ENCODE assay signal across 9 cellular contexts in the genomic region with DNA sequence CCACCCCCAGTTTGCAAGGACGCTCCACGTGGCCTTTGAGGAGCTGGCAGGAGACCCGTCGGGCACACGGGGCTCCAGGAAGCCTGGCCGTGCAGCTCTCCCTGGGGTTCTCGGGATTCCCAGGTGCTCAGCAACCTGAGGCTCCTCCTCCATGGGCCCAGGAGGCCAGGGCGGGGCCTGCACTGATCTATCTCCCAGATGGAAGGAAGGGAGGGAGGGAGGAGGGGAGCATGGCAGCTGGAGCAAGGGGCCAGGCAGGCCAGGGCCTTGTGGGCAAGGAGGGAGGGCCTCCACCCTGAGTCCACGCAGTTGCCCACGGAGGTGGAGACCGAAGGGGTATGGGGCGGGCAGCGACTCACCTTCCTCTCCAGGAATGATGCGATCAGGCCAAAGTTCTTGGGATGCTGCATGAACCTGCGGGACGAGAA.
DNase-seq lines count a peak whose midpoint lies in the region; TF ChIP-seq lines count a peak whose summit lies in the region.
"Had no signal": no experiment of that assay in that cellular context is flagged by ENCODE, and none has a peak within 500 bp of the region (broad histone marks: within the 10 kb centered on the region; RNA-seq: fewer than 3 reads in every experiment).

No MANE protein-coding gene starts in this region.

- no peaks in the 10 kb centered on the region for H3K27me3 Mint-ChIP-seq in chondrocyte (ENCODE audit: low read depth)

- DNase-seq in NCI-H1417 treated with DMSO at 0.1 percent for 48 hours (lab: John Stamatoyannopoulos, UW) (peak; percentile 49), chondrocyte (ENCODE audit: low spot score) (no peak), mucosa of gallbladder (ENCODE audit: low spot score) (peak; percentile 60), NCI-H446 treated with DMSO at 0.1 percent for 48 hours (lab: John Stamatoyannopoulos, UW) (no peak), NCI-H1694 treated with DMSO at 0.1 percent for 48 hours (lab: John Stamatoyannopoulos, UW) (no peak), erythroblast (lab: John Stamatoyannopoulos, UW) (no peak)
- DNase-seq in stimulated activated CD4-positive, alpha-beta T cell treated with anti-CD3 and anti-CD28 coated beads, Interleukin-4, amount 100 ng/mL, for 4 hours = no peak
- DNase-seq: retina had no signal

- TF ChIP-seq POLR2A in erythroblast (IDR thresholded peaks at IDR 0.05; ENCODE audit: low read length) = no peak

- H3K4me1 Mint-ChIP-seq in chondrocyte (ENCODE audit: low read depth) = peaks cover 59% of the 10 kb centered on the region

- H3K4me1 ChIP-seq in ACC112 (ENCODE audit: control insufficient read depth, insufficient read depth, low read length, unreplicated experiment) = peaks cover 17% of the 10 kb centered on the region

- peak overlapping the region; percentile 86 for H3K27ac Mint-ChIP-seq in chondrocyte (ENCODE audit: unreplicated experiment)

- no peak overlapping the region for H2AFZ ChIP-seq in ACC112 (ENCODE audit: low read length, unreplicated experiment)

- peak overlapping the region; percentile 93 for H3K27ac ChIP-seq in ACC112 (ENCODE audit: low read depth, low read length)

- peak overlapping the region; percentile 58 for H3K4me3 Mint-ChIP-seq in chondrocyte (ENCODE audit: unreplicated experiment)

- H3K79me2 ChIP-seq in ACC112 (ENCODE audit: control insufficient read depth, insufficient read depth, low read length, unreplicated experiment) = peaks cover 8% of the 10 kb centered on the region

- peaks cover 35% of the 10 kb centered on the region for H3K36me3 ChIP-seq in ACC112 (ENCODE audit: insufficient read depth, low read length)

- H3K36me3 Mint-ChIP-seq in chondrocyte (ENCODE audit: low read depth) = peaks cover 25% of the 10 kb centered on the region

- H3K4me3 ChIP-seq in ACC112 (ENCODE audit: low read depth, low read length) = peak overlapping the region; percentile 62

- H3K27me3 ChIP-seq in ACC112 (ENCODE audit: insufficient read depth, low read length) = no peaks in the 10 kb centered on the region

- no peaks in the 10 kb centered on the region for H3K9me3 Mint-ChIP-seq in chondrocyte (ENCODE audit: low read depth)

- TF ChIP-seq CTCF in chondrocyte (IDR thresholded peaks at IDR 0.05) = no peak

Comparison
In these comparisons a context has a peak if more than half of its experiments do, and no peak if none do; other contexts are left out.
1. DNase-seq: peak in NCI-H1417 treated with DMSO at 0.1 percent for 48 hours (single experiment) and mucosa of gallbladder (single experiment); none in chondrocyte (single experiment), NCI-H446 treated with DMSO at 0.1 percent for 48 hours (single experiment), NCI-H1694 treated with DMSO at 0.1 percent for 48 hours (single experiment), erythroblast (0 of 2) and stimulated activated CD4-positive, alpha-beta T cell treated with anti-CD3 and anti-CD28 coated beads, Interleukin-4, amount 100 ng/mL, for 4 hours (0 of 2).